In the genomic region with DNA sequence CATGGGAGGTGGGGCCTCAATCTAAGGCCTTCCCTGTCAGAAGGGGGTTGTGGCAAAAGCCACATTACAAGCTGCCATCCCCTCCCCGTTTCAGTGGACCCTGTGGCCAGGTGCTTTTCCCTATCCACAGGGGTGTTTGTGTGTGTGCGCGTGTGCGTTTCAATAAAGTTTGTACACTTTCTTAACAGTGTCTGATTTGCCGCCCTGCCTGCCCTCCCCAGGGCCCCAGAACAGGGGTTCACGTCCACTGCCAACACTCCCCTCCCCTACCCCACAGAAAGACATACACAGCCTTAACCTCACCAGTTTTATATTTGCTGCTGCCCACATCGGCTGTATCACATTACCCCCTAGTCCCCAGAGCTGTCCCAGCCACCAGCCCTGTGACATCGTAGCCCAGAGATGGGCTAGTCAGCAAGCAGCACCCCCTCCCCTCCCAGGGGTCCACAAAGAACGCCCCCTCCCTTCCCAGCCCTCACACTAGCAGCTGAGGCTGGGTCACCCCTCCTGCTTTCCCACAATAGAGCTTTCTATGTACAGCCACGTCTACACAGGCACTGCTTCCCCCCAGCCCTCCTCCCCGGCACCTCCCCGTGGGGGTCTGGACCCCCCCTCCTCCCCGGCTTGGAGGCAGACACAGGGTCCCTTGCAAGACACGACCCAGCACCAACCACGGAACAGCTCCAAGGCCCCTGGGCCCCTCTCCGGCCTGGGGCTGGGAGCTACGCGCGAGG, we compare ENCODE assay signal across 10 cellular contexts. TPM values are rescaled to one million over a fixed set of nuclear protein-coding genes. Genes with fewer than 3 reads are reported as not detected.
DNase-seq lines count a peak whose midpoint lies in the region; ATAC-seq and TF ChIP-seq lines count a peak whose summit lies in the region.
"Had no signal": no experiment of that assay in that cellular context is flagged by ENCODE, and none has a peak within 500 bp of the region (broad histone marks: within the 10 kb centered on the region; RNA-seq: fewer than 3 reads in every experiment).

No MANE protein-coding gene starts in this region.

- no peaks in the 10 kb centered on the region for H3K9me3 ChIP-seq in lower lobe of right lung
- no peaks in the 10 kb centered on the region for H3K9me3 ChIP-seq in transverse colon
- H3K9me3 ChIP-seq in Karpas-422 (ENCODE audit: low read length) = no peaks in the 10 kb centered on the region

- TF ChIP-seq CTCF in lower lobe of right lung (IDR thresholded peaks at IDR 0.05) (no peak), transverse colon (IDR thresholded peaks at IDR 0.05) (no peak)

- H3K27ac ChIP-seq in lower lobe of right lung (no peak overlapping the region), transverse colon (peak overlapping the region in 2 of 4 donors; percentile 42 to 48), Karpas-422 (ENCODE audit: low read length) (no peak overlapping the region)

- no peaks in the 10 kb centered on the region for H3K27me3 ChIP-seq in lower lobe of right lung (ENCODE audit: low read depth)
- H3K27me3 ChIP-seq in transverse colon = peaks cover 6% of the 10 kb centered on the region
- no peaks in the 10 kb centered on the region for H3K27me3 ChIP-seq in Karpas-422 (ENCODE audit: low read length)

- H3K9me3 Mint-ChIP-seq in activated naive CD4-positive, alpha-beta T cell treated with anti-CD3 and anti-CD28 coated beads, Interleukin-2, amount 10 ng/mL, durations not matched to agents 7 days and 5 days = no peaks in the 10 kb centered on the region
- no peaks in the 10 kb centered on the region for H3K9me3 Mint-ChIP-seq in activated naive CD8-positive, alpha-beta T cell treated with anti-CD3 and anti-CD28 coated beads for 36 hours

- CTCF ChIA-PET in activated naive CD4-positive, alpha-beta T cell treated with anti-CD3 and anti-CD28 coated beads, Interleukin-2, amount 10 ng/mL, durations not matched to agents 7 days and 5 days (lab: Charles Lee) = interaction anchor here (0.6 to 2.2 kb wide), 5 partner anchors 19 to 165 kb away, joined by 3 to 8 read pairs (median 4); no protein-coding TSS in a partner anchor

- H3K4me1 Mint-ChIP-seq in activated naive CD4-positive, alpha-beta T cell treated with anti-CD3 and anti-CD28 coated beads, Interleukin-2, amount 10 ng/mL, durations not matched to agents 7 days and 5 days = peaks cover 10% of the 10 kb centered on the region
- H3K4me1 Mint-ChIP-seq in activated naive CD8-positive, alpha-beta T cell treated with anti-CD3 and anti-CD28 coated beads for 36 hours = peaks cover 9% of the 10 kb centered on the region

- no peak for DNase-seq in activated naive CD4-positive, alpha-beta T cell treated with anti-CD3 and anti-CD28 coated beads, Interleukin-2, amount 10 ng/mL, durations not matched to agents 7 days and 5 days
- no peak for DNase-seq in activated naive CD4-positive, alpha-beta T cell treated with Interleukin-2 at 50 U/mL for 16 hours
- DNase-seq in activated naive CD8-positive, alpha-beta T cell treated with anti-CD3 and anti-CD28 coated beads for 36 hours = no peak
- DNase-seq in lower lobe of right lung (no peak), transverse colon (no peak), Karpas-422 (no peak)
- no peak for DNase-seq in activated CD8-positive, alpha-beta memory T cell treated with anti-CD3 and anti-CD28 coated beads, Interleukin-2, amount 50 U/mL, for 4 hours
- DNase-seq: IMR-90, NCI-H446 had no signal

- peaks cover 15% of the 10 kb centered on the region for H3K36me3 Mint-ChIP-seq in activated naive CD4-positive, alpha-beta T cell treated with anti-CD3 and anti-CD28 coated beads, Interleukin-2, amount 10 ng/mL, durations not matched to agents 7 days and 5 days
- peaks cover 3% of the 10 kb centered on the region for H3K36me3 Mint-ChIP-seq in activated naive CD8-positive, alpha-beta T cell treated with anti-CD3 and anti-CD28 coated beads for 36 hours

- no peak overlapping the region for H3K9ac ChIP-seq in Karpas-422 (ENCODE audit: low read length)

- ATAC-seq in lower lobe of right lung (no peak), GM18502 (IDR thresholded peaks at IDR 0.05; ENCODE audit: poor library complexity, unreplicated experiment) (no peak)

- in situ Hi-C loops in transverse colon (cut with MboI; ENCODE audit: low pct_ligation_motif_present in 1 of 4, low pct_unique_long_range_greater_than_20kb in 1 of 4, low sequenced_read_pairs in 3 of 4) = no loop called here

- H2AFZ ChIP-seq in Karpas-422 (ENCODE audit: low read length) = no peak overlapping the region

- no peaks in the 10 kb centered on the region for H4K20me1 ChIP-seq in Karpas-422 (ENCODE audit: insufficient read depth, low read depth, low read length)

- no peaks in the 10 kb centered on the region for H3K79me2 ChIP-seq in Karpas-422 (ENCODE audit: low read length)

- WGBS in transverse colon (ENCODE audit: low coverage in 1 of 2), 2 donors = 78% methylated on average over 12 of the region's 19 CpGs; no CpG with 5 or more reads in 1 of the 2 donors

- peak overlapping the region; percentile 56 for H3K4me3 Mint-ChIP-seq in activated naive CD4-positive, alpha-beta T cell treated with anti-CD3 and anti-CD28 coated beads, Interleukin-2, amount 10 ng/mL, durations not matched to agents 7 days and 5 days
- peak overlapping the region; percentile 62 for H3K4me3 Mint-ChIP-seq in activated naive CD8-positive, alpha-beta T cell treated with anti-CD3 and anti-CD28 coated beads for 36 hours

- H3K4me1 ChIP-seq in lower lobe of right lung (peaks cover 11% of the 10 kb centered on the region), transverse colon (peaks cover 0 to 7% (median 3%) of the 10 kb centered on the region in 4 donors), Karpas-422 (ENCODE audit: low read length) (peaks cover 17% of the 10 kb centered on the region)

- peaks cover 46% of the 10 kb centered on the region for H3K36me3 ChIP-seq in lower lobe of right lung
- H3K36me3 ChIP-seq in transverse colon = peaks cover 0 to 9% (median 0%) of the 10 kb centered on the region in 4 donors
- peaks cover 4% of the 10 kb centered on the region for H3K36me3 ChIP-seq in Karpas-422 (ENCODE audit: insufficient read depth, low read length)

- no peaks in the 10 kb centered on the region for H3K9me2 ChIP-seq in Karpas-422 (replicated peaks; ENCODE audit: insufficient read depth, low read length)

- H3K27ac Mint-ChIP-seq in activated naive CD4-positive, alpha-beta T cell treated with anti-CD3 and anti-CD28 coated beads, Interleukin-2, amount 10 ng/mL, durations not matched to agents 7 days and 5 days = no peak overlapping the region
- H3K27ac Mint-ChIP-seq in activated naive CD8-positive, alpha-beta T cell treated with anti-CD3 and anti-CD28 coated beads for 36 hours = no peak overlapping the region

- no peak for TF ChIP-seq EP300 in transverse colon (IDR thresholded peaks at IDR 0.05; ENCODE audit: low read depth)

- peaks cover 28% of the 10 kb centered on the region for H3K27me3 Mint-ChIP-seq in activated naive CD4-positive, alpha-beta T cell treated with anti-CD3 and anti-CD28 coated beads, Interleukin-2, amount 10 ng/mL, durations not matched to agents 7 days and 5 days
- H3K27me3 Mint-ChIP-seq in activated naive CD8-positive, alpha-beta T cell treated with anti-CD3 and anti-CD28 coated beads for 36 hours = no peaks in the 10 kb centered on the region

- TF ChIP-seq POLR2A in transverse colon (IDR thresholded peaks at IDR 0.05) = no peak

- intact Hi-C loops in lower lobe of right lung (cut with DNase I) = no loop called here
- intact Hi-C loops in transverse colon (cut with DNase I; ENCODE audit: low total_unique reads) = no loop called here

- H3K4me3 ChIP-seq in lower lobe of right lung = peak overlapping the region; percentile 43
- peak overlapping the region in 3 of 4 donors; percentile 29 to 50 (median 36) for H3K4me3 ChIP-seq in transverse colon
- no peak overlapping the region for H3K4me3 ChIP-seq in Karpas-422 (ENCODE audit: low read length)

- no peak overlapping the region for H3K4me2 ChIP-seq in Karpas-422 (ENCODE audit: low read depth, low read length, poor library complexity, severe bottlenecking)

RNA-seq across cellular contexts. Expression of a gene that starts 8.0 kb away (rescaled TPM):
- total RNA-seq in activated naive CD8-positive, alpha-beta T cell treated with anti-CD3 and anti-CD28 coated beads for 36 hours = 10 to 100 TPM; 34.4 to 36.1 TPM
- total RNA-seq in lower lobe of right lung (1,241 TPM), transverse colon (1,000 to 10,000 TPM in 1 of 4 donors, 100 to 1,000 TPM in 3; 546 to 1,119 (median 694) TPM)
- 194 and 327 TPM in 2 replicates for total RNA-seq in Karpas-422 (2014; rRNA removed; shearing (Covaris generic); ENCODE audit: low replicate concordance)

RNA-seq across cellular contexts. Expression of a gene that starts 10.6 kb away (rescaled TPM):
- under 1 TPM; 0.14 to 0.19 TPM for total RNA-seq in activated naive CD8-positive, alpha-beta T cell treated with anti-CD3 and anti-CD28 coated beads for 36 hours
- total RNA-seq in lower lobe of right lung (1.2 TPM), transverse colon (1 to 10 TPM in 1 of 4 donors, under 1 TPM in 2, not detected in 1; 0.14 to 7.9 (median 0.95) TPM)
- 0.40 and 1.2 TPM in 2 replicates for total RNA-seq in Karpas-422 (2014; rRNA removed; shearing (Covaris generic); ENCODE audit: low replicate concordance)

RNA-seq across cellular contexts. Expression of a gene that starts 28.5 kb away (rescaled TPM):
- total RNA-seq in activated naive CD8-positive, alpha-beta T cell treated with anti-CD3 and anti-CD28 coated beads for 36 hours = 100 to 1,000 TPM; 193 to 200 TPM
- total RNA-seq in lower lobe of right lung (76.1 TPM), transverse colon (100 to 1,000 TPM; 136 to 154 (median 141) TPM)
- total RNA-seq in Karpas-422 (2014; rRNA removed; shearing (Covaris generic); ENCODE audit: low replicate concordance) = 78.7 and 163 TPM in 2 replicates

RNA-seq across cellular contexts. Expression of a gene that starts 36.4 kb away (rescaled TPM):
- total RNA-seq in activated naive CD8-positive, alpha-beta T cell treated with anti-CD3 and anti-CD28 coated beads for 36 hours = under 1 TPM; 0.36 to 0.62 TPM
- total RNA-seq in lower lobe of right lung (5.2 TPM), transverse colon (under 1 TPM in 2 of 4 donors, not detected in 2; 0.14 to 0.32 TPM)
- total RNA-seq in Karpas-422 (2014; rRNA removed; shearing (Covaris generic); ENCODE audit: low replicate concordance) = 0.07 and 0.26 TPM in 2 replicates

RNA-seq across cellular contexts. Expression of a gene that starts 44.7 kb away (rescaled TPM):
- under 1 TPM; 0.08 to 0.16 TPM for total RNA-seq in activated naive CD8-positive, alpha-beta T cell treated with anti-CD3 and anti-CD28 coated beads for 36 hours
- total RNA-seq in lower lobe of right lung = 0.38 TPM
- total RNA-seq in transverse colon = 1 to 10 TPM in 2 of 4 donors, under 1 TPM in 1, not detected in 1; 0.48 to 7.6 (median 1.1) TPM
- 1.5 and 2.3 TPM in 2 replicates for total RNA-seq in Karpas-422 (2014; rRNA removed; shearing (Covaris generic); ENCODE audit: low replicate concordance)
